ENCODE assay signal across 8 cellular contexts in genomic region chr7:109375857-109376256, GRCh38.
"Had no signal": no experiment of that assay in that cellular context is flagged by ENCODE, and none has a peak within 500 bp of the region (broad histone marks: within the 10 kb centered on the region; RNA-seq: fewer than 3 reads in every experiment).

No MANE protein-coding gene starts in this region.

- H3K4me3 ChIP-seq: GM12878 had no signal

- DNase-seq: GDM1, GF-D8 had no signal

- ATAC-seq: GM12878 had no signal

- FAIRE-seq: G401.6, GM12878, GM12891, GM12892, GM18507, GM19239 had no signal
